Comparison of ENCODE assay signal across 1 cellular context in the genomic region with DNA sequence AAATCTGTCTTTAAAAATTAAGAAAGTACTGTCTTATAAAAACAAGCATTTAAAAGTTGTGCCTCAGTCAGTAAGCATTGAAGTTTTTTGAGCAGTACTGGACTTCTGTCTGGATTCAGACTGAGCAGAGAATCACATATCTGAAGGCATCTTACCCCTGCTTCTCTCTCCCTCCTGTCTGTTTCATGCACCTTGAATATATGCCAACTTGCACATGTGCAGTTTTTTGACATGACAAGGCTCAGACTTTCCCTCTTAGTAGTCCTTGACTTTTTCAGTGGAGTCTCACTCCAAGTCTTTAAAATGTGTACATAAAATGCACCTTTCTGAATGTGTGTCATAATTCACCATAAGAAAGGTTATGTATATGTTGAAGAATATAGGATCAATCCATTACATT.
TF ChIP-seq lines count a peak whose summit lies in the region.

No MANE protein-coding gene starts in this region.

TF ChIP-seq in IMR-90, 13 proteins besides CTCF, POLR2A, EP300 and RAD21:
- TF ChIP-seq MAZ (IDR thresholded peaks at IDR 0.05; ENCODE audit: borderline replicate concordance, low read depth, low read length) (no peak), MAFK (IDR thresholded peaks at IDR 0.05; ENCODE audit: low read depth, low read length) (no peak), MXI1 (IDR thresholded peaks at IDR 0.05; ENCODE audit: borderline replicate concordance, low read depth, low read length) (no peak), SMC3 (IDR thresholded peaks at IDR 0.05; ENCODE audit: low read depth, low read length) (no peak), RFX5 (IDR thresholded peaks at IDR 0.05; ENCODE audit: low read depth, low read length) (no peak)
- TF ChIP-seq, protein P1, sequence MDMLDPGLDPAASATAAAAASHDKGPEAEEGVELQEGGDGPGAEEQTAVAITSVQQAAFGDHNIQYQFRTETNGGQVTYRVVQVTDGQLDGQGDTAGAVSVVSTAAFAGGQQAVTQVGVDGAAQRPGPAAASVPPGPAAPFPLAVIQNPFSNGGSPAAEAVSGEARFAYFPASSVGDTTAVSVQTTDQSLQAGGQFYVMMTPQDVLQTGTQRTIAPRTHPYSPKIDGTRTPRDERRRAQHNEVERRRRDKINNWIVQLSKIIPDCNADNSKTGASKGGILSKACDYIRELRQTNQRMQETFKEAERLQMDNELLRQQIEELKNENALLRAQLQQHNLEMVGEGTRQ (IDR thresholded peaks at IDR 0.05; ENCODE audit: low read depth, low read length) = no peak
